Comparison of ENCODE assay signal across 8 cellular contexts in genomic region chr12:4320287-4320858, GRCh38. TPM values are rescaled to one million over a fixed set of nuclear protein-coding genes. Genes with fewer than 3 reads are reported as not detected.
DNase-seq lines count a peak whose midpoint lies in the region; ATAC-seq, FAIRE-seq and TF ChIP-seq lines count a peak whose summit lies in the region.

No MANE protein-coding gene starts in this region.

- TF ChIP-seq POLR2A in HepG2 (IDR thresholded peaks at IDR 0.05; ENCODE audit: insufficient read depth in 1 of 2, low read depth in 2 of 2, low read length in 2 of 2) (no peak), transverse colon (IDR thresholded peaks at IDR 0.05) (no peak)

- H3K9ac ChIP-seq in HepG2 (ENCODE audit: insufficient read depth, low read depth, low read length) = peak overlapping the region; percentile 74

- POLR2A ChIA-PET in BJ (lab: Charles Lee) = no interaction called here
- POLR2A ChIA-PET in HepG2 (lab: Yijun Ruan, JAX) = interaction anchor here (0.8 kb wide), 1 partner anchor 328 kb away, joined by 3 read pairs; the partner anchor contains the start of genes AKAP3 and NDUFA9

- FAIRE-seq in HepG2 (lab: Jason Lieb, UNC) = no peak

- TF ChIP-seq CTCF in BJ (IDR thresholded peaks at IDR 0.05; ENCODE audit: insufficient read depth, low read depth, low read length) (no peak), astrocyte of the cerebellum (IDR thresholded peaks at IDR 0.05; ENCODE audit: low read depth, low read length, missing control alignments) (no peak), HepG2 (CRISPR knock-in tag; IDR thresholded peaks at IDR 0.05) (no peak), transverse colon (IDR thresholded peaks at IDR 0.05) (no peak)

- WGBS in HepG2 (ENCODE audit: low lambda C conversion rate) = 1% methylated on average over 11 of the region's 18 CpGs
- 0 to 10% methylated on average over 6 to 18 of the region's 18 CpGs for WGBS in transverse colon (ENCODE audit: low coverage in 1 of 2), 2 donors

- ATAC-seq in GM19397 (IDR thresholded peaks at IDR 0.05; ENCODE audit: unreplicated experiment) = peak; percentile 44
- ATAC-seq in HG03439 (IDR thresholded peaks at IDR 0.05; ENCODE audit: unreplicated experiment) = peak; percentile 44
- ATAC-seq in HepG2 = peak; percentile 41; the same call in 2 of the 3 replicates

- no peak for TF ChIP-seq EP300 in HepG2 (IDR thresholded peaks at IDR 0.05; ENCODE audit: low read depth in 2 of 2, low read length in 2 of 2)
- no peak; the same call in 1 of the 2 replicates for TF ChIP-seq EP300 in HepG2 (CRISPR knock-in tag; IDR thresholded peaks at IDR 0.05; ENCODE audit: borderline replicate concordance)
- no peak for TF ChIP-seq EP300 in transverse colon (IDR thresholded peaks at IDR 0.05; ENCODE audit: low read depth)

- in situ Hi-C loops in astrocyte of the cerebellum (cut with HindIII; ENCODE audit: low sequenced_read_pairs) = no loop called here
- in situ Hi-C loops in HepG2 (cut with HindIII; ENCODE audit: extremely low pct_ligation_motif_present, low pct_unique_long_range_greater_than_20kb) = no loop called here
- in situ Hi-C loops in transverse colon (cut with MboI; ENCODE audit: low pct_ligation_motif_present in 1 of 4, low pct_unique_long_range_greater_than_20kb in 1 of 4, low sequenced_read_pairs in 3 of 4) = loop anchor here in 2 of 4 donors (25.0 kb wide), 1 partner anchor 217 kb away; the partner anchor contains the start of gene RAD51AP1 (in 2 of the 2)

- TF ChIP-seq RAD21 in HepG2 (CRISPR knock-in tag; IDR thresholded peaks at IDR 0.05) = no peak

- no peaks in the 10 kb centered on the region for H3K27me3 ChIP-seq in BJ (ENCODE audit: control insufficient read depth, insufficient read depth, low read length)
- peaks cover 0 to 7% of the 10 kb centered on the region in 2 experiments; a peak in 1 of 5 replicates for H3K27me3 ChIP-seq in HepG2 (ENCODE audit: control insufficient read depth in 1 of 2, insufficient read depth in 2 of 2, low read length in 2 of 2)
- H3K27me3 ChIP-seq in transverse colon = no peaks in the 10 kb centered on the region

- no peaks in the 10 kb centered on the region for H4K20me1 ChIP-seq in HepG2 (ENCODE audit: insufficient read depth, low read length)

- intact Hi-C loops in HepG2 (cut with micrococcal nuclease; ENCODE audit: unreplicated experiment) (no loop called here), transverse colon (cut with DNase I; ENCODE audit: low total_unique reads) (no loop called here)

- peak overlapping the region; percentile 35 for H2AFZ ChIP-seq in HepG2 (ENCODE audit: low read length)

- H3K4me3 ChIP-seq in BJ (ENCODE audit: low read depth, low read length) (peak overlapping the region; percentile 64), astrocyte of the cerebellum (ENCODE audit: low read depth, low read length) (peak overlapping the region; percentile 94), HepG2 (replicated peaks in 1 of 3; ENCODE audit: insufficient read depth in 1 of 3, low read depth in 2 of 3, low read length in 3 of 3) (peak overlapping the region; percentile 68 to 87 (median 70)), transverse colon (peak overlapping the region; percentile 29 to 84 (median 67))

- peaks cover 2% of the 10 kb centered on the region; the same call in 1 of the 2 replicates for H3K36me3 ChIP-seq in BJ (ENCODE audit: control insufficient read depth, insufficient read depth, low read length)
- no peaks in the 10 kb centered on the region for H3K36me3 ChIP-seq in HepG2 (replicated peaks in 1 of 2; ENCODE audit: control insufficient read depth in 1 of 2, insufficient read depth in 2 of 2, low read length in 2 of 2)
- no peaks in the 10 kb centered on the region for H3K36me3 ChIP-seq in transverse colon

- H3K79me2 ChIP-seq in HepG2 (ENCODE audit: insufficient read depth, low read length) = peaks cover 12% of the 10 kb centered on the region

- DNase-seq in BJ (ENCODE audit: low read depth) (no peak), astrocyte of the cerebellum (ENCODE audit: low read depth) (no peak), HepG2 (ENCODE audit: low spot score) (no peak), transverse colon (no peak), foreskin melanocyte (no peak), activated gamma-delta T cell (lab: John Stamatoyannopoulos, UW) (no peak)

- H3K4me1 ChIP-seq in HepG2 (ENCODE audit: insufficient read depth, low read length) = peaks cover 31% of the 10 kb centered on the region
- H3K4me1 ChIP-seq in transverse colon = peaks cover 7 to 24% (median 14%) of the 10 kb centered on the region in 4 donors

- H3K4me2 ChIP-seq in HepG2 (ENCODE audit: low read depth, low read length) = peak overlapping the region; percentile 98

- CTCF ChIA-PET in BJ (lab: Yijun Ruan, JAX) = interaction anchor here (1.6 kb wide), 1 partner anchor 12 kb away, joined by 4 read pairs; no protein-coding TSS in a partner anchor
- CTCF ChIA-PET in HepG2 (lab: Yijun Ruan, JAX; ENCODE audit: low intra/inter-chr PET ratio, low total read pairs) = interaction anchor here (0.7 kb wide), 1 partner anchor 13 kb away, joined by 3 read pairs; no protein-coding TSS in a partner anchor

- H3K9me3 ChIP-seq in HepG2 (ENCODE audit: low read length) (no peaks in the 10 kb centered on the region), transverse colon (no peaks in the 10 kb centered on the region)

- H3K27ac ChIP-seq in HepG2 (ENCODE audit: extremely low read length, insufficient read depth, low read length) (peak overlapping the region; percentile 62), transverse colon (peak overlapping the region; percentile 91 to 97 (median 96))

- BruUV-seq in HepG2 (replicated peaks; lab: Mats Ljungman, UMichigan) = TSS peak; percentile 99

RNA-seq across cellular contexts. Expression of gene TIGAR, which starts 0.6 kb away (rescaled TPM):
- 6.0 and 15.7 TPM in 2 replicates for polyA plus RNA-seq in BJ (2011; rRNA removed)
- polyA minus RNA-seq in BJ (2011; rRNA and poly(A)+ RNA removed) = 2.8 and 5.1 TPM in 2 replicates
- total RNA-seq in HepG2 (2016; rRNA removed; fragmentation: Illumina TruSeq; extraction: Trizol) = 21.8 and 41.3 TPM in 2 replicates
- 3.2 and 3.9 TPM in 2 replicates for total RNA-seq in HepG2 (2016; cell fraction: cytosol; rRNA removed; fragmentation: Illumina TruSeq; extraction: Trizol; ENCODE audit: low read depth)
- 19.7 and 41.8 TPM in 2 replicates for total RNA-seq in HepG2 (2016; cell fraction: insoluble cytoplasmic fraction; rRNA removed; fragmentation: Illumina TruSeq; extraction: Trizol)
- 7.2 and 8.4 TPM in 2 replicates for total RNA-seq in HepG2 (2016; cell fraction: membrane; rRNA removed; fragmentation: Illumina TruSeq; extraction: Trizol)
- total RNA-seq in HepG2 (2016; cell fraction: nucleus; rRNA removed; fragmentation: Illumina TruSeq; extraction: Trizol) = 8.8 and 9.1 TPM in 2 replicates
- 2.6 and 3.2 TPM in 2 replicates for polyA plus RNA-seq in HepG2 (2011; rRNA removed)
- 1.2 and 2.6 TPM in 2 replicates for polyA plus RNA-seq in HepG2 (2011; cell fraction: cytosol; rRNA removed)
- 0.39 and 0.83 TPM in 2 replicates for polyA plus RNA-seq in HepG2 (2011; cell fraction: nucleus; rRNA removed)
- polyA plus RNA-seq in HepG2 (2012) = 3.9 and 5.6 TPM in 2 replicates
- 3.0 and 3.7 TPM in 2 replicates for polyA plus RNA-seq in HepG2 (2016; cell fraction: cytosol; fragmentation: Illumina TruSeq; extraction: Trizol; ENCODE audit: low read depth)
- 43.8 and 46.1 TPM in 2 replicates for polyA plus RNA-seq in HepG2 (2016; cell fraction: insoluble cytoplasmic fraction; fragmentation: Illumina TruSeq; extraction: Trizol; ENCODE audit: low read depth)
- 5.4 and 6.3 TPM in 2 replicates for polyA plus RNA-seq in HepG2 (2016; cell fraction: membrane; fragmentation: Illumina TruSeq; extraction: Trizol; ENCODE audit: low read depth)
- polyA plus RNA-seq in HepG2 (2016; cell fraction: nucleus; fragmentation: Illumina TruSeq; extraction: Trizol; ENCODE audit: insufficient read depth, low read depth) = 14.8 and 16.6 TPM in 2 replicates
- 0.30 and 1.3 TPM in 2 replicates for polyA minus RNA-seq in HepG2 (2011; rRNA and poly(A)+ RNA removed; ENCODE audit: low replicate concordance)
- 2.0 and 2.2 TPM in 2 replicates for polyA minus RNA-seq in HepG2 (2011; cell fraction: cytosol; rRNA and poly(A)+ RNA removed)
- 1.9 and 2.7 TPM in 2 replicates for polyA minus RNA-seq in HepG2 (2011; cell fraction: nucleus; rRNA and poly(A)+ RNA removed)
- total RNA-seq in transverse colon = 10 to 100 TPM in 1 of 4 donors, 1 to 10 TPM in 3; 2.6 to 26.6 (median 4.4) TPM

RNA-seq across cellular contexts. Expression of gene CCND2, which starts 46.8 kb away (rescaled TPM):
- polyA plus RNA-seq in BJ (2011; rRNA removed) (0.64 and 1.4 TPM in 2 replicates), HepG2 (2011; rRNA removed) (0.61 and 0.90 TPM in 2 replicates)
- polyA minus RNA-seq in BJ (2011; rRNA and poly(A)+ RNA removed) = 1.8 and 2.6 TPM in 2 replicates
- total RNA-seq in HepG2 (2016; rRNA removed; fragmentation: Illumina TruSeq; extraction: Trizol) (1.1 and 1.4 TPM in 2 replicates), transverse colon (100 to 1,000 TPM in 1 of 4 donors, 10 to 100 TPM in 3; 32.9 to 132 (median 58.8) TPM)
- 0.09 and 0.20 TPM in 2 replicates for total RNA-seq in HepG2 (2016; cell fraction: cytosol; rRNA removed; fragmentation: Illumina TruSeq; extraction: Trizol; ENCODE audit: low read depth)
- total RNA-seq in HepG2 (2016; cell fraction: insoluble cytoplasmic fraction; rRNA removed; fragmentation: Illumina TruSeq; extraction: Trizol) = 1.1 and 1.3 TPM in 2 replicates
- total RNA-seq in HepG2 (2016; cell fraction: membrane; rRNA removed; fragmentation: Illumina TruSeq; extraction: Trizol) = 0.28 and 0.34 TPM in 2 replicates
- total RNA-seq in HepG2 (2016; cell fraction: nucleus; rRNA removed; fragmentation: Illumina TruSeq; extraction: Trizol) = 1.3 and 1.4 TPM in 2 replicates
- polyA plus RNA-seq in HepG2 (2011; cell fraction: cytosol; rRNA removed) = 0.34 and 0.68 TPM in 2 replicates
- polyA plus RNA-seq in HepG2 (2011; cell fraction: nucleus; rRNA removed) = 1.3 and 1.6 TPM in 2 replicates
- 0.36 and 0.44 TPM in 2 replicates for polyA plus RNA-seq in HepG2 (2012)
- polyA plus RNA-seq in HepG2 (2016; cell fraction: cytosol; fragmentation: Illumina TruSeq; extraction: Trizol; ENCODE audit: low read depth) = 0.06 and 0.07 TPM in 2 replicates
- 0.34 and 0.55 TPM in 2 replicates for polyA plus RNA-seq in HepG2 (2016; cell fraction: insoluble cytoplasmic fraction; fragmentation: Illumina TruSeq; extraction: Trizol; ENCODE audit: low read depth)
- polyA plus RNA-seq in HepG2 (2016; cell fraction: membrane; fragmentation: Illumina TruSeq; extraction: Trizol; ENCODE audit: low read depth) = 0.05 and 0.07 TPM in 2 replicates
- polyA plus RNA-seq in HepG2 (2016; cell fraction: nucleus; fragmentation: Illumina TruSeq; extraction: Trizol; ENCODE audit: insufficient read depth, low read depth) = 0.85 and 1.2 TPM in 2 replicates
- 2.3 and 2.5 TPM in 2 replicates for polyA minus RNA-seq in HepG2 (2011; rRNA and poly(A)+ RNA removed; ENCODE audit: low replicate concordance)
- 1.4 and 2.3 TPM in 2 replicates for polyA minus RNA-seq in HepG2 (2011; cell fraction: cytosol; rRNA and poly(A)+ RNA removed)
- 1.3 and 2.0 TPM in 2 replicates for polyA minus RNA-seq in HepG2 (2011; cell fraction: nucleus; rRNA and poly(A)+ RNA removed)

RNA-seq across cellular contexts. Expression of gene FGF23, which starts 59.1 kb away (rescaled TPM):
- polyA plus RNA-seq in BJ (2011; rRNA removed) (not detected in 2 replicates), HepG2 (2011; rRNA removed) (not detected in 2 replicates)
- not detected in 2 replicates for polyA minus RNA-seq in BJ (2011; rRNA and poly(A)+ RNA removed)
- total RNA-seq in HepG2 (2016; rRNA removed; fragmentation: Illumina TruSeq; extraction: Trizol) (not detected in 2 replicates), transverse colon (not detected)
- total RNA-seq in HepG2 (2016; cell fraction: cytosol; rRNA removed; fragmentation: Illumina TruSeq; extraction: Trizol; ENCODE audit: low read depth) = not detected in 2 replicates
- not detected in 2 replicates for total RNA-seq in HepG2 (2016; cell fraction: insoluble cytoplasmic fraction; rRNA removed; fragmentation: Illumina TruSeq; extraction: Trizol)
- total RNA-seq in HepG2 (2016; cell fraction: membrane; rRNA removed; fragmentation: Illumina TruSeq; extraction: Trizol) = not detected in 2 replicates
- total RNA-seq in HepG2 (2016; cell fraction: nucleus; rRNA removed; fragmentation: Illumina TruSeq; extraction: Trizol) = not detected in 2 replicates
- 0.01 TPM in 1 of 2 replicates, not detected in the other for polyA plus RNA-seq in HepG2 (2011; cell fraction: cytosol; rRNA removed)
- polyA plus RNA-seq in HepG2 (2011; cell fraction: nucleus; rRNA removed) = not detected in 2 replicates
- not detected in 2 replicates for polyA plus RNA-seq in HepG2 (2012)
- polyA plus RNA-seq in HepG2 (2016; cell fraction: cytosol; fragmentation: Illumina TruSeq; extraction: Trizol; ENCODE audit: low read depth) = not detected in 2 replicates
- not detected in 2 replicates for polyA plus RNA-seq in HepG2 (2016; cell fraction: insoluble cytoplasmic fraction; fragmentation: Illumina TruSeq; extraction: Trizol; ENCODE audit: low read depth)
- not detected in 2 replicates for polyA plus RNA-seq in HepG2 (2016; cell fraction: membrane; fragmentation: Illumina TruSeq; extraction: Trizol; ENCODE audit: low read depth)
- polyA plus RNA-seq in HepG2 (2016; cell fraction: nucleus; fragmentation: Illumina TruSeq; extraction: Trizol; ENCODE audit: insufficient read depth, low read depth) = not detected in 2 replicates
- polyA minus RNA-seq in HepG2 (2011; rRNA and poly(A)+ RNA removed; ENCODE audit: low replicate concordance) = not detected in 2 replicates
- polyA minus RNA-seq in HepG2 (2011; cell fraction: cytosol; rRNA and poly(A)+ RNA removed) = not detected in 2 replicates
- polyA minus RNA-seq in HepG2 (2011; cell fraction: nucleus; rRNA and poly(A)+ RNA removed) = not detected in 2 replicates

Comparison
In these comparisons a context has a peak if more than half of its experiments do, and no peak if none do; other contexts are left out.
1. RNA of gene CCND2, which starts 46.8 kb away (total RNA-seq): 32.9 to 132 TPM in transverse colon; 0.09 to 1.4 TPM in HepG2; every median in the first group is over 10 times any median in the second.
2. Peak in every context shown above with its lines, with median percentiles within 50 percentile points of each other: H3K4me3 ChIP-seq and ATAC-seq.